8 cellular contexts compared by ENCODE assay signal in genomic region chr17:83080641-83081560, GRCh38. TPM values are rescaled to one million over a fixed set of nuclear protein-coding genes. Genes with fewer than 3 reads are reported as not detected.
DNase-seq lines count a peak whose midpoint lies in the region; ATAC-seq and TF ChIP-seq lines count a peak whose summit lies in the region.

No MANE protein-coding gene starts in this region.

- TF ChIP-seq CTCF in WI38 (IDR thresholded peaks at IDR 0.05; ENCODE audit: low read depth, low read length) (no peak), stomach (IDR thresholded peaks at IDR 0.05) (no peak)

- H4K8ac ChIP-seq in mesendoderm (ENCODE audit: low read depth, low read length): no peak overlapping the region

- H3K79me2 ChIP-seq in mesendoderm (ENCODE audit: control insufficient read depth, insufficient read depth, low read length): no peaks in the 10 kb centered on the region

- TF ChIP-seq POLR2A in stomach (IDR thresholded peaks at IDR 0.05): no peak

- H3K9ac ChIP-seq in duodenal mucosa (ENCODE audit: low read depth in 1 of 2, low read length in 2 of 2) (peak overlapping the region; percentile 88 to 92), mesendoderm (ENCODE audit: low read length) (peak overlapping the region; percentile 29)

- peak overlapping the region; percentile 73 for H3K4me3 ChIP-seq in WI38 (ENCODE audit: low read depth, low read length)
- peak overlapping the region; percentile 70 to 73 for H3K4me3 ChIP-seq in duodenal mucosa (ENCODE audit: low read depth in 1 of 2, low read length in 2 of 2)
- H3K4me3 ChIP-seq in mesendoderm (ENCODE audit: low read length): no peak overlapping the region
- H3K4me3 ChIP-seq in stomach: peak overlapping the region; percentile 72 to 86 (median 80)

- no peak overlapping the region for H4K5ac ChIP-seq in mesendoderm (ENCODE audit: low read length)

- peak overlapping the region; percentile 56 for H3K56ac ChIP-seq in mesendoderm (ENCODE audit: low read length)

- no peak overlapping the region for H2BK5ac ChIP-seq in mesendoderm (ENCODE audit: low read length)

- H3K79me1 ChIP-seq in mesendoderm (ENCODE audit: low read length): no peaks in the 10 kb centered on the region

- no peak overlapping the region for H3K23ac ChIP-seq in mesendoderm (ENCODE audit: low read length)

- H3K4ac ChIP-seq in mesendoderm (ENCODE audit: low read depth, low read length): no peak overlapping the region

- no CpG with 5 or more reads among the region's 126 CpGs for WGBS in mesendoderm (ENCODE audit: extremely low coverage, insufficient coverage, low lambda C conversion rate)
- 0 to 4% (median 1%) methylated on average over 14 to 126 of the region's 126 CpGs for WGBS in stomach, 5 donors

- peak; percentile 61 for DNase-seq in DMS53 (lab: John Stamatoyannopoulos, UW)
- no peak for DNase-seq in DMS53 treated with DMSO at 0.1 percent for 48 hours (lab: John Stamatoyannopoulos, UW; ENCODE audit: unreplicated experiment)
- no peak for DNase-seq in mesendoderm
- DNase-seq in stomach: peak; percentile 45
- DNase-seq in GDM1 (lab: John Stamatoyannopoulos, UW): no peak

- H3K27me3 ChIP-seq in duodenal mucosa (ENCODE audit: control insufficient read depth in 1 of 2, insufficient read depth in 2 of 2, low read length in 2 of 2): peaks cover 18 to 24% of the 10 kb centered on the region in 2 donors
- H3K27me3 ChIP-seq in mesendoderm (ENCODE audit: insufficient read depth, low read length, poor library complexity): peaks cover 11% of the 10 kb centered on the region
- H3K27me3 ChIP-seq in stomach: peaks cover 0 to 25% (median 0%) of the 10 kb centered on the region in 3 donors

- H3K36me3 ChIP-seq in duodenal mucosa (ENCODE audit: control insufficient read depth in 1 of 2, insufficient read depth in 2 of 2, low read length in 2 of 2) (peaks cover 10 to 14% of the 10 kb centered on the region in 2 donors), mesendoderm (ENCODE audit: control insufficient read depth, insufficient read depth, low read length) (no peaks in the 10 kb centered on the region), stomach (peaks cover 0 to 16% (median 12%) of the 10 kb centered on the region in 4 donors)

- no peak overlapping the region for H2BK15ac ChIP-seq in mesendoderm (replicated peaks; ENCODE audit: low read depth)

- intact Hi-C loops in stomach (cut with DNase I; ENCODE audit: low total_unique reads): no loop called here

- H3K4me1 ChIP-seq in duodenal mucosa (ENCODE audit: control insufficient read depth in 1 of 2, insufficient read depth in 2 of 2, low read length in 2 of 2): peaks cover 43 to 52% of the 10 kb centered on the region in 2 donors
- peaks cover 5% of the 10 kb centered on the region for H3K4me1 ChIP-seq in mesendoderm (ENCODE audit: control insufficient read depth, low read depth, low read length)
- peaks cover 53 to 75% (median 69%) of the 10 kb centered on the region in 4 donors for H3K4me1 ChIP-seq in stomach

- no peak overlapping the region for H2AK5ac ChIP-seq in mesendoderm (ENCODE audit: low read length)

- H3K9me3 ChIP-seq in duodenal mucosa (ENCODE audit: control insufficient read depth in 1 of 2, low read length in 2 of 2): no peaks in the 10 kb centered on the region
- H3K9me3 ChIP-seq in stomach: no peaks in the 10 kb centered on the region

- H3K27ac ChIP-seq in duodenal mucosa (ENCODE audit: low read depth, low read length): peak overlapping the region; percentile 90
- H3K27ac ChIP-seq in mesendoderm (ENCODE audit: low read depth, low read length): no peak overlapping the region
- H3K27ac ChIP-seq in stomach: peak overlapping the region; percentile 76 to 94 (median 86)

- peak overlapping the region; percentile 36 for H3K4me2 ChIP-seq in mesendoderm (ENCODE audit: low read length)

- TF ChIP-seq EP300 in stomach (IDR thresholded peaks at IDR 0.05): no peak

- no peak for ATAC-seq in GM18858 (IDR thresholded peaks at IDR 0.05; ENCODE audit: unreplicated experiment)

- no peak overlapping the region for H2BK120ac ChIP-seq in mesendoderm (ENCODE audit: low read depth, low read length)

- no peak overlapping the region for H3K18ac ChIP-seq in mesendoderm (ENCODE audit: low read length)

RNA-seq across cellular contexts. Expression of gene METRNL, which starts 1.5 kb away (rescaled TPM):
- polyA plus RNA-seq in mesendoderm (2013, experiment 1 of 2): 6.8 TPM
- polyA plus RNA-seq in mesendoderm (2013, experiment 2 of 2): 6.3 TPM
- 100 to 1,000 TPM in 2 of 5 donors, 10 to 100 TPM in 3; 25.7 to 452 (median 55.4) TPM for total RNA-seq in stomach
- polyA plus RNA-seq in stomach: 10 to 100 TPM; 29.3 to 49.1 (median 35.9) TPM

Comparison
In these comparisons a context has a peak if more than half of its experiments do, and no peak if none do; other contexts are left out.
1. DNase-seq: peak in DMS53 (single experiment) and stomach (single experiment); none in DMS53 treated with DMSO at 0.1 percent for 48 hours (single experiment), mesendoderm (single experiment) and GDM1 (single experiment).